In genomic region chr1:168348146-168348709, GRCh38 we compare ENCODE assay signal across 8 cellular contexts.
A peak's percentile ranks its signal among the peaks of the same experiment; 100 is the strongest.
DNase-seq lines count a peak whose midpoint lies in the region; ATAC-seq, FAIRE-seq and TF ChIP-seq lines count a peak whose summit lies in the region.

No MANE protein-coding gene starts in this region.

- peak overlapping the region; percentile 94 for H3K4me3 Mint-ChIP-seq in CD4-positive, alpha-beta T cell
- no peak overlapping the region for H3K4me3 Mint-ChIP-seq in astrocyte (ENCODE audit: unreplicated experiment)

- H3K4me1 ChIP-seq in astrocyte (ENCODE audit: insufficient read depth, low read length) (no peaks in the 10 kb centered on the region), muscle layer of duodenum (ENCODE audit: control insufficient read depth in 1 of 2, insufficient read depth in 2 of 2, low read length in 2 of 2) (peaks cover 0 to 7% of the 10 kb centered on the region in 2 donors)

- peak in 1 of 10 experiments; percentile 7 for DNase-seq in CD4-positive, alpha-beta T cell
- DNase-seq in astrocyte (ENCODE audit: low read depth) (no peak), hepatic stellate cell (ENCODE audit: low spot score) (no peak), dedifferentiated amniotic fluid mesenchymal stem cell (ENCODE audit: extremely low spot score) (no peak), HUDEP-2 (lab: John Stamatoyannopoulos, UW; ENCODE audit: unreplicated experiment in 76 of 76) (no peak), WERI-Rb-1 (no peak)

- FAIRE-seq in astrocyte (lab: Jason Lieb, UNC) = no peak

- H3K9me3 Mint-ChIP-seq in CD4-positive, alpha-beta T cell = no peaks in the 10 kb centered on the region
- no peaks in the 10 kb centered on the region for H3K9me3 Mint-ChIP-seq in astrocyte (ENCODE audit: unreplicated experiment)

- peak overlapping the region; percentile 92 for H3K27ac Mint-ChIP-seq in CD4-positive, alpha-beta T cell
- no peak overlapping the region for H3K27ac Mint-ChIP-seq in astrocyte (ENCODE audit: unreplicated experiment)

- H3K27ac ChIP-seq in CD4-positive, alpha-beta T cell (ENCODE audit: low read depth, low read length) = no peak overlapping the region
- H3K27ac ChIP-seq in KOPT-K1 (ENCODE audit: low read depth, low read length, poor library complexity, severe bottlenecking) = peak overlapping the region; percentile 89
- H3K27ac ChIP-seq in astrocyte (ENCODE audit: low read depth, low read length) = no peak overlapping the region
- H3K27ac ChIP-seq in muscle layer of duodenum (ENCODE audit: low read length) = no peak overlapping the region
- H3K27ac ChIP-seq in WERI-Rb-1 = no peak overlapping the region

- H3K9me3 ChIP-seq in CD4-positive, alpha-beta T cell (ENCODE audit: control insufficient read depth, low read length) = no peaks in the 10 kb centered on the region
- no peaks in the 10 kb centered on the region for H3K9me3 ChIP-seq in KOPT-K1 (ENCODE audit: insufficient read depth, low read length, poor library complexity, severe bottlenecking)
- H3K9me3 ChIP-seq in astrocyte (ENCODE audit: insufficient read depth, low read depth, low read length) = no peaks in the 10 kb centered on the region
- no peaks in the 10 kb centered on the region for H3K9me3 ChIP-seq in muscle layer of duodenum (ENCODE audit: control insufficient read depth in 1 of 2, low read length in 2 of 2)
- no peaks in the 10 kb centered on the region for H3K9me3 ChIP-seq in WERI-Rb-1 (ENCODE audit: severe bottlenecking)

- peak overlapping the region; percentile 62 for H3K4me2 ChIP-seq in astrocyte (ENCODE audit: low read length)

- intact Hi-C loops in CD4-positive, alpha-beta T cell (cut with DNase I, micrococcal nuclease) = loop anchor here (5.0 to 10.0 kb wide), 2 partner anchors 757 to 1724 kb away; partner anchors contain the start of genes ATP1B1 (in 2 of the 2) and KIFAP3 (in 1 of the 2)

- H3K36me3 Mint-ChIP-seq in CD4-positive, alpha-beta T cell (ENCODE audit: low read depth) = peaks cover 7% of the 10 kb centered on the region
- no peaks in the 10 kb centered on the region for H3K36me3 Mint-ChIP-seq in astrocyte (ENCODE audit: low read depth, unreplicated experiment)

- H3K9ac ChIP-seq in astrocyte (ENCODE audit: low read length) = no peak overlapping the region

- no peak overlapping the region for H2AFZ ChIP-seq in astrocyte (ENCODE audit: low read depth, low read length)

- H3K4me3 ChIP-seq in astrocyte (ENCODE audit: insufficient read depth, low read depth, low read length) = peak overlapping the region; percentile 5
- H3K4me3 ChIP-seq in muscle layer of duodenum (ENCODE audit: low read depth in 1 of 2, low read length in 2 of 2) = peak overlapping the region; percentile 61 to 71
- H3K4me3 ChIP-seq in WERI-Rb-1 (ENCODE audit: low read depth, low read length) = no peak overlapping the region

- peak; percentile 58 for ATAC-seq in CD4-positive, alpha-beta T cell (ENCODE audit: poor library complexity)

- POLR2A ChIA-PET in CD4-positive, alpha-beta T cell (lab: Charles Lee) = interaction anchor here (1.1 to 1.4 kb wide), 2 partner anchors 15 to 1020 kb away, joined by 3 read pairs; partner anchors contain the start of genes BLZF1 and NME7

- H3K27me3 Mint-ChIP-seq in CD4-positive, alpha-beta T cell = no peaks in the 10 kb centered on the region
- H3K27me3 Mint-ChIP-seq in astrocyte (ENCODE audit: low read depth, unreplicated experiment) = peaks cover 7% of the 10 kb centered on the region

- TF ChIP-seq CTCF in CD4-positive, alpha-beta T cell (IDR thresholded peaks at IDR 0.05) = no peak
- TF ChIP-seq CTCF in astrocyte (IDR thresholded peaks at IDR 0.05; ENCODE audit: insufficient read depth, low read depth, low read length) (no peak), WERI-Rb-1 (IDR thresholded peaks at IDR 0.05; ENCODE audit: low read depth, low read length) (no peak)

- H3K36me3 ChIP-seq in KOPT-K1 (ENCODE audit: insufficient read depth, low read length) = no peaks in the 10 kb centered on the region
- H3K36me3 ChIP-seq in astrocyte (ENCODE audit: insufficient read depth, low read length) = no peaks in the 10 kb centered on the region
- H3K36me3 ChIP-seq in muscle layer of duodenum (ENCODE audit: control insufficient read depth in 1 of 2, insufficient read depth in 2 of 2, low read length in 2 of 2) = no peaks in the 10 kb centered on the region
- no peaks in the 10 kb centered on the region for H3K36me3 ChIP-seq in WERI-Rb-1

- CTCF ChIA-PET in CD4-positive, alpha-beta T cell (lab: Charles Lee) = interaction anchor here (2.0 kb wide), 1 partner anchor 15 kb away, joined by 9 read pairs; no protein-coding TSS in a partner anchor

- H3K79me2 ChIP-seq in astrocyte (ENCODE audit: insufficient read depth, low read length) = no peaks in the 10 kb centered on the region

- H3K27me3 ChIP-seq in CD4-positive, alpha-beta T cell (ENCODE audit: control insufficient read depth, insufficient read depth, low read length) = no peaks in the 10 kb centered on the region
- H3K27me3 ChIP-seq in astrocyte (ENCODE audit: insufficient read depth, low read length) = no peaks in the 10 kb centered on the region
- no peaks in the 10 kb centered on the region for H3K27me3 ChIP-seq in muscle layer of duodenum (ENCODE audit: low read depth, low read length)
- H3K27me3 ChIP-seq in WERI-Rb-1 (ENCODE audit: insufficient read depth, low read depth, severe bottlenecking) = no peaks in the 10 kb centered on the region

- no peaks in the 10 kb centered on the region for H4K20me1 ChIP-seq in astrocyte (ENCODE audit: insufficient read depth, low read length)

- peaks cover 33% of the 10 kb centered on the region for H3K4me1 Mint-ChIP-seq in CD4-positive, alpha-beta T cell (ENCODE audit: low read depth)
- no peaks in the 10 kb centered on the region for H3K4me1 Mint-ChIP-seq in astrocyte (ENCODE audit: low read depth, unreplicated experiment)
